8 cellular contexts compared by ENCODE assay signal in the genomic region with DNA sequence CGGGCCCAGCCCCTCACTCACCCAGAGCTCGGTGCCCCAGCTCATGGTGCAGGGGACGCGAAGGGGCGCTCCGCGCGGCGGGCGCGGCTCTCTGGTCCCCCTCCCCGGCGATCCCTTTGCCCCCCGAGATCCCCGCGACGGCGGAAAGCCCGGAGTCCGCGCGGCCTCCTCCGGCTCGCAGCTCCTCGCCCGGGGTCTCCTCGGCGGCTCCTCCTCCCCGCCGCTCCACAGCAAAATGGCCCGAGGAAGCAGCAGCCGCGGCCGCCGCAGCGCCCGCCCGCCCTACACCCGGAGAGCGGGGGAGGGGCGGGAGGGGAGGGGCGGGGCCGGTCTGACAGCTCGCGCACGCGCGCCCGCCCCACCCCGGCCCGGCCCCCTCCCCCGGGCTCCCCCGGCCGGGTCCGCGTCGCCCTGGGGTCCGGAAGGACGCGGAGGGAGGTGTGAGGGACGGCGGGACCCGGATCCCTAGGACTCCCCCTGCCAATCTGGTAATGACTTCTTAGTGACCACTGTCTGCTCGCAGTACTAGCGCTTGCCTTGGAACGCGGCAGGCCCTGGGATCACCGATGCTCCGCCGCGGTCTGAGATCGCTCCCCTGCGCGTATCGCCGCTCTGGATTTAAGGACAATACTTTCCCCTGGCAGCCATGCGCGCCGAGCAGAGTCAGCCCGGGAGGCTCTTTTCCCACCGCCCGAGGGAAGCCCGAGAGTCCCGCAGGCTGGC. TPM values are rescaled to one million over a fixed set of nuclear protein-coding genes. Genes with fewer than 3 reads are reported as not detected.
DNase-seq lines count a peak whose midpoint lies in the region; ATAC-seq and TF ChIP-seq lines count a peak whose summit lies in the region.

A gene (minus strand): TSS at position 259 of the 723 bp plus-strand sequence. CDS start 214 bp downstream, at position 45.

- peak within 1 kb of the TSS; percentile 68 for H3K4me2 ChIP-seq in neuronal stem cell (ENCODE audit: insufficient read depth, low read length, poor library complexity, severe bottlenecking)

- CTCF ChIA-PET in activated naive CD4-positive, alpha-beta T cell treated with anti-CD3 and anti-CD28 coated beads for 36 hours (lab: Charles Lee): interaction anchor here (1.3 kb wide), 1 partner anchor 33 kb away, joined by 3 read pairs; no protein-coding TSS in a partner anchor

- H2BK12ac ChIP-seq in neuronal stem cell (ENCODE audit: low read length): no peak within 1 kb of the TSS

- no peak for TF ChIP-seq CTCF in gastroesophageal sphincter (IDR thresholded peaks at IDR 0.05)

- H3K14ac ChIP-seq in neuronal stem cell (ENCODE audit: low read length): peak within 1 kb of the TSS; percentile 42

- no peak for TF ChIP-seq RAD21 in Ishikawa (IDR thresholded peaks at IDR 0.05; ENCODE audit: low read depth)

- H3K9me3 ChIP-seq in gastroesophageal sphincter: no peaks in the 10 kb centered on the region
- no peaks in the 10 kb centered on the region for H3K9me3 ChIP-seq in neuronal stem cell (replicated peaks in 1 of 2; ENCODE audit: control insufficient read depth in 2 of 2, insufficient read depth in 1 of 2, low read depth in 1 of 2, low read length in 2 of 2)
- H3K9me3 ChIP-seq in subcutaneous abdominal adipose tissue (ENCODE audit: control insufficient read depth in 5 of 5, low read length in 5 of 5): no peaks in the 10 kb centered on the region

- WGBS in gastroesophageal sphincter (ENCODE audit: low coverage in 1 of 2), 2 donors: 0% methylated on average over 5 of the region's 84 CpGs; no CpG with 5 or more reads in 1 of the 2 donors
- no CpG with 5 or more reads among the region's 84 CpGs for WGBS in neuronal stem cell (ENCODE audit: extremely low coverage in 2 of 2, insufficient read length in 2 of 2, insufficient replicate concordance in 1 of 2), 2 donors

- H3K36me3 Mint-ChIP-seq in activated naive CD4-positive, alpha-beta T cell treated with anti-CD3 and anti-CD28 coated beads for 36 hours (ENCODE audit: low read depth): peaks cover 12% of the 10 kb centered on the region

- no peak within 1 kb of the TSS for H4K8ac ChIP-seq in neuronal stem cell (ENCODE audit: low read depth, low read length)

- peak; percentile 91 to 95 for TF ChIP-seq POLR2A in gastroesophageal sphincter (IDR thresholded peaks at IDR 0.05)

- no peak within 1 kb of the TSS for H3K4ac ChIP-seq in neuronal stem cell (ENCODE audit: low read length)

- H2BK120ac ChIP-seq in neuronal stem cell (ENCODE audit: low read depth, low read length): no peak within 1 kb of the TSS

- H2AK5ac ChIP-seq in neuronal stem cell (ENCODE audit: low read depth, low read length): peak within 1 kb of the TSS; percentile 12

- H3K9ac ChIP-seq in neuronal stem cell (ENCODE audit: low read depth, low read length, poor library complexity) (peak within 1 kb of the TSS; percentile 98), subcutaneous abdominal adipose tissue (ENCODE audit: low read length in 5 of 5) (peak within 1 kb of the TSS; percentile 52 to 86 (median 84))

- no peaks in the 10 kb centered on the region for H3K79me1 ChIP-seq in neuronal stem cell (ENCODE audit: low read depth, low read length)

- H3K27me3 ChIP-seq in gastroesophageal sphincter: no peaks in the 10 kb centered on the region
- H3K27me3 ChIP-seq in neuronal stem cell (ENCODE audit: control insufficient read depth in 3 of 3, insufficient read depth in 3 of 3, low read depth in 1 of 3, low read length in 3 of 3): no peaks in the 10 kb centered on the region
- H3K27me3 ChIP-seq in subcutaneous abdominal adipose tissue (ENCODE audit: control insufficient read depth in 5 of 5, insufficient read depth in 4 of 5, low read length in 5 of 5): no peaks in the 10 kb centered on the region

- peak; percentile 44 to 56 for DNase-seq in AML-193 (lab: John Stamatoyannopoulos, UW)
- peak; percentile 81 for DNase-seq in SK-N-DZ (ENCODE audit: low spot score)
- DNase-seq in activated naive CD4-positive, alpha-beta T cell treated with anti-CD3 and anti-CD28 coated beads for 36 hours: peak; percentile 81
- peak; percentile 83 for DNase-seq in neuronal stem cell (ENCODE audit: low spot score)

- H3K27ac ChIP-seq in gastroesophageal sphincter (peak within 1 kb of the TSS; percentile 97 to 100 (median 98)), neuronal stem cell (replicated peaks; ENCODE audit: low read length) (peak within 1 kb of the TSS; percentile 84), subcutaneous abdominal adipose tissue (ENCODE audit: low read depth, low read length) (peak within 1 kb of the TSS; percentile 79)

- H3K4me3 ChIP-seq in gastroesophageal sphincter (peak within 1 kb of the TSS; percentile 79 to 93), neuronal stem cell (ENCODE audit: low read length in 2 of 2) (peak within 1 kb of the TSS; percentile 86 to 100), subcutaneous abdominal adipose tissue (ENCODE audit: low read depth in 1 of 5, low read length in 5 of 5) (peak within 1 kb of the TSS; percentile 84 to 93 (median 87))

- H4K91ac ChIP-seq in neuronal stem cell (ENCODE audit: low read depth, low read length, poor library complexity): no peak within 1 kb of the TSS

- H3K36me3 ChIP-seq in gastroesophageal sphincter: no peaks in the 10 kb centered on the region
- no peaks in the 10 kb centered on the region for H3K36me3 ChIP-seq in neuronal stem cell (replicated peaks in 1 of 2; ENCODE audit: control insufficient read depth in 2 of 2, insufficient read depth in 2 of 2, low read length in 2 of 2)
- H3K36me3 ChIP-seq in subcutaneous abdominal adipose tissue (ENCODE audit: control insufficient read depth in 5 of 5, insufficient read depth in 5 of 5, low read length in 5 of 5): no peaks in the 10 kb centered on the region

- peak within 1 kb of the TSS; percentile 96 for H2BK5ac ChIP-seq in neuronal stem cell (ENCODE audit: low read length)

- no peaks in the 10 kb centered on the region for H3K27me3 Mint-ChIP-seq in activated naive CD4-positive, alpha-beta T cell treated with anti-CD3 and anti-CD28 coated beads for 36 hours (ENCODE audit: low read depth)

- peaks cover 38% of the 10 kb centered on the region for H3K4me1 Mint-ChIP-seq in activated naive CD4-positive, alpha-beta T cell treated with anti-CD3 and anti-CD28 coated beads for 36 hours (ENCODE audit: low read depth)

- ATAC-seq in GM19035 (IDR thresholded peaks at IDR 0.05; ENCODE audit: unreplicated experiment) (peak; percentile 40), gastroesophageal sphincter (peak; percentile 91)

- H2AFZ ChIP-seq in neuronal stem cell (ENCODE audit: low read length): peak within 1 kb of the TSS; percentile 94

- peak within 1 kb of the TSS; percentile 100 for H3K4me3 Mint-ChIP-seq in activated naive CD4-positive, alpha-beta T cell treated with anti-CD3 and anti-CD28 coated beads for 36 hours

- H2BK15ac ChIP-seq in neuronal stem cell (ENCODE audit: low read length): peak within 1 kb of the TSS; percentile 16

- H3K4me1 ChIP-seq in gastroesophageal sphincter: peaks cover 3 to 52% (median 17%) of the 10 kb centered on the region in 3 donors
- H3K4me1 ChIP-seq in neuronal stem cell (ENCODE audit: control insufficient read depth in 2 of 2, insufficient read depth in 1 of 2, low read depth in 1 of 2, low read length in 2 of 2): peaks cover 2 to 3% of the 10 kb centered on the region in 2 donors
- H3K4me1 ChIP-seq in subcutaneous abdominal adipose tissue (ENCODE audit: control insufficient read depth in 5 of 5, insufficient read depth in 5 of 5, low read length in 5 of 5): peaks cover 2 to 43% (median 27%) of the 10 kb centered on the region in 5 donors

- intact Hi-C loops in activated naive CD4-positive, alpha-beta T cell treated with anti-CD3 and anti-CD28 coated beads for 36 hours (cut with micrococcal nuclease): loop anchor here (1.0 kb wide), 1 partner anchor 155 kb away; no protein-coding TSS in a partner anchor

- H3K18ac ChIP-seq in neuronal stem cell (ENCODE audit: low read length): peak within 1 kb of the TSS; percentile 96

- TF ChIP-seq EP300 in Ishikawa (IDR thresholded peaks at IDR 0.05; ENCODE audit: borderline replicate concordance): no peak
- TF ChIP-seq EP300 in gastroesophageal sphincter (IDR thresholded peaks at IDR 0.05): no peak

- H3K23ac ChIP-seq in neuronal stem cell (ENCODE audit: low read depth, low read length, poor library complexity): peak within 1 kb of the TSS; percentile 94

- H3K9me3 Mint-ChIP-seq in activated naive CD4-positive, alpha-beta T cell treated with anti-CD3 and anti-CD28 coated beads for 36 hours: no peaks in the 10 kb centered on the region

- peak within 1 kb of the TSS; percentile 100 for H3K27ac Mint-ChIP-seq in activated naive CD4-positive, alpha-beta T cell treated with anti-CD3 and anti-CD28 coated beads for 36 hours

TF ChIP-seq in Ishikawa, 13 proteins besides CTCF, POLR2A, EP300 and RAD21 (continues in another document):
- TF ChIP-seq, protein P1, sequence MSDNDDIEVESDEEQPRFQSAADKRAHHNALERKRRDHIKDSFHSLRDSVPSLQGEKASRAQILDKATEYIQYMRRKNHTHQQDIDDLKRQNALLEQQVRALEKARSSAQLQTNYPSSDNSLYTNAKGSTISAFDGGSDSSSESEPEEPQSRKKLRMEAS (IDR thresholded peaks at IDR 0.05): no peak
- TF ChIP-seq, protein P2, sequence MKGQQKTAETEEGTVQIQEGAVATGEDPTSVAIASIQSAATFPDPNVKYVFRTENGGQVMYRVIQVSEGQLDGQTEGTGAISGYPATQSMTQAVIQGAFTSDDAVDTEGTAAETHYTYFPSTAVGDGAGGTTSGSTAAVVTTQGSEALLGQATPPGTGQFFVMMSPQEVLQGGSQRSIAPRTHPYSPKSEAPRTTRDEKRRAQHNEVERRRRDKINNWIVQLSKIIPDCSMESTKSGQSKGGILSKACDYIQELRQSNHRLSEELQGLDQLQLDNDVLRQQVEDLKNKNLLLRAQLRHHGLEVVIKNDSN (IDR thresholded peaks at IDR 0.05): no peak
- TF ChIP-seq YY1 (IDR thresholded peaks at IDR 0.05; ENCODE audit: low read depth): peak; percentile 59; the same call in 1 of the 2 replicates
- TF ChIP-seq ZBTB7A (IDR thresholded peaks at IDR 0.05; ENCODE audit: low read depth): peak; percentile 39
- no peak for TF ChIP-seq TEAD4 (IDR thresholded peaks at IDR 0.05)
- TF ChIP-seq FOXM1 (IDR thresholded peaks at IDR 0.05; ENCODE audit: borderline replicate concordance, low read depth): no peak
- no peak for TF ChIP-seq NFIC (IDR thresholded peaks at IDR 0.05)
- no peak for TF ChIP-seq EGR1 (IDR thresholded peaks at IDR 0.05)

RNA-seq across cellular contexts. Expression of the gene that starts here (rescaled TPM):
- polyA plus RNA-seq in SK-N-DZ (2014; cell fraction: cytosol; rRNA removed): 14.3 and 14.5 TPM in 2 replicates
- polyA plus RNA-seq in SK-N-DZ (2014; cell fraction: nucleus; rRNA removed): 6.5 and 9.4 TPM in 2 replicates
- total RNA-seq in activated naive CD4-positive, alpha-beta T cell treated with anti-CD3 and anti-CD28 coated beads for 36 hours: 100 to 1,000 TPM; 126 to 128 TPM
- 100 to 1,000 TPM; 119 to 343 (median 188) TPM for total RNA-seq in gastroesophageal sphincter
- 33.7 TPM for polyA plus RNA-seq in neuronal stem cell (2013, experiment 1 of 2)
- polyA plus RNA-seq in neuronal stem cell (2013, experiment 2 of 2): 34.7 TPM

Comparison
In these comparisons a context has a peak if more than half of its experiments do, and no peak if none do; other contexts are left out.
1. Peak in every context shown above with its lines: DNase-seq, ATAC-seq, H3K4me3 ChIP-seq and H3K27ac ChIP-seq.